In genomic region chr21:24424786-24425185, GRCh38 we compare ENCODE assay signal across 33 cellular contexts.
"Had no signal": no experiment of that assay in that cellular context is flagged by ENCODE, and none has a peak within 500 bp of the region (broad histone marks: within the 10 kb centered on the region; RNA-seq: fewer than 3 reads in every experiment).

No MANE protein-coding gene starts in this region.

- H3K27ac ChIP-seq: VCaP had no signal

- ATAC-seq: activated T-helper 17 cell treated with anti-CD3 and anti-CD28 coated beads, Interleukin-2, amount 50 U/mL, for 72 hours; Panc1; T-cell had no signal

- H3K36me3 ChIP-seq: MG63 had no signal

- FAIRE-seq: astrocyte had no signal

- H3K27me3 Mint-ChIP-seq: activated CD4-positive, alpha-beta memory T cell treated with anti-CD3 and anti-CD28 coated beads for 36 hours; activated CD4-positive, alpha-beta T cell treated with anti-CD3 and anti-CD28 coated beads, Interleukin-2, amount 10 ng/mL, durations not matched to agents 7 days and 5 days; activated T-helper 17 cell treated with anti-CD3 and anti-CD28 coated beads, Interleukin-2, amount 50 U/mL, for 72 hours; brain; central memory CD8-positive, alpha-beta T cell; T-cell had no signal

- H3K4me3 Mint-ChIP-seq: activated CD4-positive, alpha-beta memory T cell treated with anti-CD3 and anti-CD28 coated beads for 36 hours; activated CD4-positive, alpha-beta T cell treated with anti-CD3 and anti-CD28 coated beads, Interleukin-2, amount 10 ng/mL, durations not matched to agents 7 days and 5 days; activated naive CD4-positive, alpha-beta T cell treated with anti-CD3 and anti-CD28 coated beads for 36 hours; activated naive CD8-positive, alpha-beta T cell; activated T-helper 17 cell treated with anti-CD3 and anti-CD28 coated beads, Interleukin-2, amount 50 U/mL, for 72 hours; brain; central memory CD8-positive, alpha-beta T cell; T-cell had no signal

- H3K36me3 Mint-ChIP-seq: activated naive CD8-positive, alpha-beta T cell; brain; T-cell had no signal

- H3K4me3 ChIP-seq: MG63 had no signal

- DNase-seq: activated CD4-positive, alpha-beta memory T cell treated with anti-CD3 and anti-CD28 coated beads for 36 hours; activated CD4-positive, alpha-beta T cell treated with anti-CD3 and anti-CD28 coated beads, Interleukin-2, amount 10 ng/mL, durations not matched to agents 7 days and 5 days; activated CD4-positive, CD25-positive, alpha-beta regulatory T cell; activated CD8-positive, alpha-beta memory T cell treated with anti-CD3 and anti-CD28 coated beads for 24 hours; activated gamma-delta T cell; activated naive CD4-positive, alpha-beta T cell treated with anti-CD3 and anti-CD28 coated beads for 36 hours; activated T-cell treated with anti-CD3 and anti-CD28 coated beads for 4 hours; activated T-cell treated with anti-CD3 and anti-CD28 coated beads, Interleukin-2, amount 50 U/mL, for 48 hours; amygdala; MG63; NCI-H1092; NCI-H1417; NCI-H1694; NCI-H2029; NCI-H2107; NCI-H2171 treated with DMSO at 0.1 percent for 48 hours; NCI-H226; NCI-H510A; NCI-H526 treated with DMSO at 0.1 percent for 48 hours; NCI-H82; NK-92 treated with Interleukin-12 subunit alpha and Interleukin-12 subunit beta, amount 100 ng/mL, for 24 hours; OCI-M1; SHP77; T-cell; T-helper 2 cell; T1000 had no signal

- H3K4me1 Mint-ChIP-seq: activated T-helper 17 cell treated with anti-CD3 and anti-CD28 coated beads, Interleukin-2, amount 50 U/mL, for 72 hours had no signal

- H3K27ac Mint-ChIP-seq: activated CD4-positive, alpha-beta memory T cell treated with anti-CD3 and anti-CD28 coated beads for 36 hours; activated CD4-positive, alpha-beta T cell treated with anti-CD3 and anti-CD28 coated beads, Interleukin-2, amount 10 ng/mL, durations not matched to agents 7 days and 5 days; activated naive CD4-positive, alpha-beta T cell treated with anti-CD3 and anti-CD28 coated beads for 36 hours; activated naive CD8-positive, alpha-beta T cell; activated T-helper 17 cell treated with anti-CD3 and anti-CD28 coated beads, Interleukin-2, amount 50 U/mL, for 72 hours; brain; T-cell had no signal

- H3K27me3 ChIP-seq: MG63 had no signal
